In the genomic region with DNA sequence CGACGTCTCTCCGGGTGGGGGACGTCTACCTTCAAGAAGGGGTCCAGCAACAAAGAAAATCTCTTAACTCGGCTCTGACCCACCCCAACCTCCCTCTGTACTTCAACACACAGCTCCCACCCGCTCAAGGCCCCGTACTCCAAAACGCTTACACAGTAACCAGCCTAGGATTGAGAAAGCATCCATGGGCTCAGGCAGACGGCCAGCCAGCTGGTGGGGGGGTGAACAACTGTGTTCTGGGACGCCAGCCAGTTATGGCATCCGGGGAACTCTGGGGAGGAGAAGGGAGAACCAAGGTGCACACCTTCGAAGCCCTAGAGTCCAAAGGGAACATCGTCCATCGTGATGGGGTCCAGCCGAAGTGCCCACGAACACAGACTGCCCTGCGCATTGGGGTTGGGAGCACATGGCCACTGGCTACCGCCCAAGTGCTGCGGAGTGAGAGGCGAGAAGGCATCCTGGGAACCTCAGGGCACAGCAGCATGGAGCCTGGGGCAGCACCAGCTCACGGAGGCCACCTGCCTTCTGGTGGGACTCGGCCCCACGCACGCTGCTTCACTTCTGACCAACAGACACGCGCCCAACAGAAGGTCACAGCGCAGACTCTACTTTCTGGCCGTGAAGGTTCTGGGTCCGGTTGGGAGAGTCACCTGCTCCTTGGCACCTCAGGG, we compare ENCODE assay signal across 1 cellular context.
TF ChIP-seq lines count a peak whose summit lies in the region.

No MANE protein-coding gene starts in this region.

TF ChIP-seq in WTC11, 78 proteins besides CTCF, POLR2A, EP300 and RAD21 (continued from another document):
- TF ChIP-seq, protein P1, sequence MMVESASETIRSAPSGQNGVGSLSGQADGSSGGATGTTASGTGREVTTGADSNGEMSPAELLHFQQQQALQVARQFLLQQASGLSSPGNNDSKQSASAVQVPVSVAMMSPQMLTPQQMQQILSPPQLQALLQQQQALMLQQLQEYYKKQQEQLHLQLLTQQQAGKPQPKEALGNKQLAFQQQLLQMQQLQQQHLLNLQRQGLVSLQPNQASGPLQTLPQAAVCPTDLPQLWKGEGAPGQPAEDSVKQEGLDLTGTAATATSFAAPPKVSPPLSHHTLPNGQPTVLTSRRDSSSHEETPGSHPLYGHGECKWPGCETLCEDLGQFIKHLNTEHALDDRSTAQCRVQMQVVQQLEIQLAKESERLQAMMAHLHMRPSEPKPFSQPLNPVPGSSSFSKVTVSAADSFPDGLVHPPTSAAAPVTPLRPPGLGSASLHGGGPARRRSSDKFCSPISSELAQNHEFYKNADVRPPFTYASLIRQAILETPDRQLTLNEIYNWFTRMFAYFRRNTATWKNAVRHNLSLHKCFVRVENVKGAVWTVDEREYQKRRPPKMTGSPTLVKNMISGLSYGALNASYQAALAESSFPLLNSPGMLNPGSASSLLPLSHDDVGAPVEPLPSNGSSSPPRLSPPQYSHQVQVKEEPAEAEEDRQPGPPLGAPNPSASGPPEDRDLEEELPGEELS (CRISPR knock-in tag; IDR thresholded peaks at IDR 0.05), result no peak
- TF ChIP-seq, protein P2, sequence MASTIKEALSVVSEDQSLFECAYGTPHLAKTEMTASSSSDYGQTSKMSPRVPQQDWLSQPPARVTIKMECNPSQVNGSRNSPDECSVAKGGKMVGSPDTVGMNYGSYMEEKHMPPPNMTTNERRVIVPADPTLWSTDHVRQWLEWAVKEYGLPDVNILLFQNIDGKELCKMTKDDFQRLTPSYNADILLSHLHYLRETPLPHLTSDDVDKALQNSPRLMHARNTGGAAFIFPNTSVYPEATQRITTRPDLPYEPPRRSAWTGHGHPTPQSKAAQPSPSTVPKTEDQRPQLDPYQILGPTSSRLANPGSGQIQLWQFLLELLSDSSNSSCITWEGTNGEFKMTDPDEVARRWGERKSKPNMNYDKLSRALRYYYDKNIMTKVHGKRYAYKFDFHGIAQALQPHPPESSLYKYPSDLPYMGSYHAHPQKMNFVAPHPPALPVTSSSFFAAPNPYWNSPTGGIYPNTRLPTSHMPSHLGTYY (CRISPR knock-in tag; IDR thresholded peaks at IDR 0.05), result no peak
- no peak for TF ChIP-seq TP53 (CRISPR knock-in tag; IDR thresholded peaks at IDR 0.05)
- no peak for TF ChIP-seq EMX1 (CRISPR knock-in tag; IDR thresholded peaks at IDR 0.05)
- TF ChIP-seq IRF2 (CRISPR knock-in tag; IDR thresholded peaks at IDR 0.05; ENCODE audit: borderline replicate concordance, low read depth), result no peak
- no peak for TF ChIP-seq HMGA2 (CRISPR knock-in tag; IDR thresholded peaks at IDR 0.05)
- no peak for TF ChIP-seq TEAD1 (CRISPR knock-in tag; IDR thresholded peaks at IDR 0.05)
- TF ChIP-seq ATF6 (CRISPR knock-in tag; IDR thresholded peaks at IDR 0.05), result no peak
